1 cellular context compared by ENCODE assay signal in the genomic region with DNA sequence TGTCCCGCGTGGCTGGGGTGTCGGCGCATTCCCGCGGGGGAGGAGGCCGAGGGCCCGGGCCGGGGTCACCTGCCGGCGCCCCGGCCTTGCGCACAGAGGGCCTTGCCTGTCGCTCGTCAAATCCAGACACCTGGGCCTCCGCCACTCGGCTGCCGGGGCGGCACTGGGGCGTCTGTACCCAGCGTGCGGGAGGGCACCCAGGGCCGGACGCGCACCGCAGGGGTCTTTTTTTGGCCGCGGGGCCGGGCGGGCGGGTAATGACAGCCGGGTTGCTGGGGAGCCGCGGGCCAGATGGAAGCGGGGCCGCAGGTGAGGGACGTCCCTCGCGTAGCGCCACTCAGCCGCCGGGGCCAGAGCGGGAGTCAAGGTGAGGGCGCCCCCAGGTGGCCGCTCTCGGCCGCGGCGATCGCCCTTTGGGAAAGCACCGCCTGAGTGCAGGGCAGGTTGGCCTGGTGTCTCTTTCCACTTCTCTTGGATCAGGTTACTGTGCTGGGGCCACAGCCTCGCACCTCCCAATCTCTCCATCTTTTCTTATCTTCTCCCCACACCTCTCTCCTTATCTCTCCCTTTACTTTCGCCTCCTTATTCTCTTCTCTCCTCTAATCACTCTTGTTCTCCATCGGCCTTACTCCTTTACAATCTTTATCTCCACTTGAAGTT.
TF ChIP-seq lines count a peak whose summit lies in the region.

No MANE protein-coding gene starts in this region.

TF ChIP-seq in SK-N-SH treated with all-trans-retinoic acid at 6 μM for 48 hours, 23 proteins besides CTCF, POLR2A, EP300 and RAD21 (continued from another document):
- TF ChIP-seq PPARA (CRISPR knock-in tag; IDR thresholded peaks at IDR 0.05; ENCODE audit: borderline replicate concordance) (no peak), TCF4 (CRISPR knock-in tag; IDR thresholded peaks at IDR 0.05; ENCODE audit: borderline replicate concordance) (no peak), ARNTL (CRISPR knock-in tag; IDR thresholded peaks at IDR 0.05; ENCODE audit: borderline replicate concordance, low read depth) (no peak), ZFP30 (CRISPR knock-in tag; IDR thresholded peaks at IDR 0.05) (no peak), RARB (CRISPR knock-in tag; IDR thresholded peaks at IDR 0.05) (no peak), OSR1 (CRISPR knock-in tag; IDR thresholded peaks at IDR 0.05) (no peak), ZFP3 (CRISPR knock-in tag; IDR thresholded peaks at IDR 0.05) (no peak)
- TF ChIP-seq, protein P1, sequence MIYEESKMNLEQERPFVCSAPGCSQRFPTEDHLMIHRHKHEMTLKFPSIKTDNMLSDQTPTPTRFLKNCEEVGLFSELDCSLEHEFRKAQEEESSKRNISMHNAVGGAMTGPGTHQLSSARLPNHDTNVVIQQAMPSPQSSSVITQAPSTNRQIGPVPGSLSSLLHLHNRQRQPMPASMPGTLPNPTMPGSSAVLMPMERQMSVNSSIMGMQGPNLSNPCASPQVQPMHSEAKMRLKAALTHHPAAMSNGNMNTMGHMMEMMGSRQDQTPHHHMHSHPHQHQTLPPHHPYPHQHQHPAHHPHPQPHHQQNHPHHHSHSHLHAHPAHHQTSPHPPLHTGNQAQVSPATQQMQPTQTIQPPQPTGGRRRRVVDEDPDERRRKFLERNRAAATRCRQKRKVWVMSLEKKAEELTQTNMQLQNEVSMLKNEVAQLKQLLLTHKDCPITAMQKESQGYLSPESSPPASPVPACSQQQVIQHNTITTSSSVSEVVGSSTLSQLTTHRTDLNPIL (CRISPR knock-in tag; IDR thresholded peaks at IDR 0.05; ENCODE audit: low read depth), result no peak
- TF ChIP-seq, protein P2, sequence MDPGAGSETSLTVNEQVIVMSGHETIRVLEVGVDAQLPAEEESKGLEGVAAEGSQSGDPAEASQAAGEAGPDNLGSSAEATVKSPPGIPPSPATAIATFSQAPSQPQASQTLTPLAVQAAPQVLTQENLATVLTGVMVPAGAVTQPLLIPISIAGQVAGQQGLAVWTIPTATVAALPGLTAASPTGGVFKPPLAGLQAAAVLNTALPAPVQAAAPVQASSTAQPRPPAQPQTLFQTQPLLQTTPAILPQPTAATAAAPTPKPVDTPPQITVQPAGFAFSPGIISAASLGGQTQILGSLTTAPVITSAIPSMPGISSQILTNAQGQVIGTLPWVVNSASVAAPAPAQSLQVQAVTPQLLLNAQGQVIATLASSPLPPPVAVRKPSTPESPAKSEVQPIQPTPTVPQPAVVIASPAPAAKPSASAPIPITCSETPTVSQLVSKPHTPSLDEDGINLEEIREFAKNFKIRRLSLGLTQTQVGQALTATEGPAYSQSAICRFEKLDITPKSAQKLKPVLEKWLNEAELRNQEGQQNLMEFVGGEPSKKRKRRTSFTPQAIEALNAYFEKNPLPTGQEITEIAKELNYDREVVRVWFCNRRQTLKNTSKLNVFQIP (CRISPR knock-in tag; IDR thresholded peaks at IDR 0.05; ENCODE audit: borderline replicate concordance, low read depth), result no peak
- TF ChIP-seq, protein P3, sequence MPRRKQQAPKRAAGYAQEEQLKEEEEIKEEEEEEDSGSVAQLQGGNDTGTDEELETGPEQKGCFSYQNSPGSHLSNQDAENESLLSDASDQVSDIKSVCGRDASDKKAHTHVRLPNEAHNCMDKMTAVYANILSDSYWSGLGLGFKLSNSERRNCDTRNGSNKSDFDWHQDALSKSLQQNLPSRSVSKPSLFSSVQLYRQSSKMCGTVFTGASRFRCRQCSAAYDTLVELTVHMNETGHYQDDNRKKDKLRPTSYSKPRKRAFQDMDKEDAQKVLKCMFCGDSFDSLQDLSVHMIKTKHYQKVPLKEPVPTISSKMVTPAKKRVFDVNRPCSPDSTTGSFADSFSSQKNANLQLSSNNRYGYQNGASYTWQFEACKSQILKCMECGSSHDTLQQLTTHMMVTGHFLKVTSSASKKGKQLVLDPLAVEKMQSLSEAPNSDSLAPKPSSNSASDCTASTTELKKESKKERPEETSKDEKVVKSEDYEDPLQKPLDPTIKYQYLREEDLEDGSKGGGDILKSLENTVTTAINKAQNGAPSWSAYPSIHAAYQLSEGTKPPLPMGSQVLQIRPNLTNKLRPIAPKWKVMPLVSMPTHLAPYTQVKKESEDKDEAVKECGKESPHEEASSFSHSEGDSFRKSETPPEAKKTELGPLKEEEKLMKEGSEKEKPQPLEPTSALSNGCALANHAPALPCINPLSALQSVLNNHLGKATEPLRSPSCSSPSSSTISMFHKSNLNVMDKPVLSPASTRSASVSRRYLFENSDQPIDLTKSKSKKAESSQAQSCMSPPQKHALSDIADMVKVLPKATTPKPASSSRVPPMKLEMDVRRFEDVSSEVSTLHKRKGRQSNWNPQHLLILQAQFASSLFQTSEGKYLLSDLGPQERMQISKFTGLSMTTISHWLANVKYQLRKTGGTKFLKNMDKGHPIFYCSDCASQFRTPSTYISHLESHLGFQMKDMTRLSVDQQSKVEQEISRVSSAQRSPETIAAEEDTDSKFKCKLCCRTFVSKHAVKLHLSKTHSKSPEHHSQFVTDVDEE (CRISPR knock-in tag; IDR thresholded peaks at IDR 0.05), result no peak
